In the genomic region with DNA sequence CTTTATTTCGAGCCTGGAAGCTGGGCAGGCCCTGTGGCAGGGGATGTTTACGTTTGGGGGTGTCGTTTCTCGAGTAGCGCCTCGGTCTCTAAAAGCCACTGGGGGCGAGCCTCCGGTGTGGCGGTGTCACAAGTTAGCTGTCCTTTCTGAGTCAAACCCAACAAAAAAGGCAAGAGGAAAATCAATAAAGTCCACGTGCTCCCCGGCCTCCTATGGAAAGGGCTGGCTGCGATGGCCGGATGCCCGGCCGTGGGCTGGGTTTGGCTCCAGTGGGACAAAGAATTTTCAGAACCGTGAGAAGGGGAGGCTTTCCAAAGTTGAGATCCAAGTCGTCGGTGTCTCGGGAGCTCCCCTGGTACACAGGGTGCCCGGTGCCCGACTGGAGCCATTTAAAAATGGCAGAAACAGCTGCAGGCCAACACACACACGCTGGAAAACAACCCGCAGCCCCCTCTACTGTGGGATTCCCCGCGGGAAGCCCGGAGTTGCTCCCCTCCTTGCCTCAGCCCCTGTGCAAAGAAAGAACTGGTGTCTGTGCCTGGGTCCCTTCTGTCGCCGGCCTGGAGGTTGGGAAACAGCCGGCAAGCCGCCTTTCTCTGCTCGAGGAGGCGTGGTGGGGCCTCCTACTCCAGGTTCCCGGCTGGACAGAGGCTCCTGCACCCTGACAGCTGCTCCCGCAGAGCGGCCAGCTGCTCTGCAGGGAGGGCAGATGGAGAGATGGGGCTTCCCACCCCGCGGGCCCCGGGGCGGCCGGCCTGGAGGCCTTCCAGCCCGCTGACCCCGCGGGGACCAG, we compare ENCODE assay signal across 1 cellular context.
A peak's percentile ranks its signal among the peaks of the same experiment; 100 is the strongest.
TF ChIP-seq lines count a peak whose summit lies in the region.

No MANE protein-coding gene starts in this region.

TF ChIP-seq in GM12878, 131 proteins besides CTCF, POLR2A, EP300 and RAD21:
- TF ChIP-seq HCFC1 (IDR thresholded peaks at IDR 0.05; ENCODE audit: low read length) (no peak), YY1 (IDR thresholded peaks at IDR 0.05; ENCODE audit: low read depth, low read length) (peak; percentile 81), CUX1 (IDR thresholded peaks at IDR 0.05; ENCODE audit: insufficient replicate concordance, low read depth, low read length) (no peak), SIN3A (IDR thresholded peaks at IDR 0.05; ENCODE audit: low read depth, low read length) (peak; percentile 53; the same call in 1 of the 2 replicates), RELA (IDR thresholded peaks at IDR 0.05; ENCODE audit: borderline replicate concordance, partially characterized antibody) (peak; percentile 22), IKZF1 (conservative IDR thresholded peaks at IDR 0.05) (0 out of 2 replicates have a peak, but pooled peaks have one; percentile 18), TCF12 (IDR thresholded peaks at IDR 0.05; ENCODE audit: low read depth, low read length) (0 out of 2 replicates have a peak, but pooled peaks have one; percentile 11), RUNX3 (IDR thresholded peaks at IDR 0.05; ENCODE audit: low read length) (peak; percentile 19; the same call in 1 of the 2 replicates)
